Comparison of ENCODE assay signal across 11 cellular contexts in the genomic region with DNA sequence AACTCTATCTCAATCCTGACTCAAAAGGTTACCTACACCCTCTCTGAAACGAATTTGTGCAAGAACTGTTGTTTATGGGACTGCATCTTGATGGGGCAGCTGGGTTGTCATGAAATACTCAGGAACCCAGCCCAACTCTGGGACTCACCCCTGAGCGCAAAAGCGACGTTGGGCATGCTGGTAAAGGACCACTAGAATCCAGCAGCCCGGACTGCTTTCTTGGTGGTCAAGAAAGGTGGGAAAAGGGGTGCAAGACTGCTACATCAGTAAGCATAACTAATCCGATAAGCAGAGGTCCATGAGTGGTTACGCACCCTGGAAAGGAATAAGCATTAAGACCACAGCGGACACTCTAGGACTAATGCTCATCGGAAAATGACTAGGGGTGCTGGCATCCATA. TPM values are rescaled to one million over a fixed set of nuclear protein-coding genes. Genes with fewer than 3 reads are reported as not detected.
"Had no signal": no experiment of that assay in that cellular context is flagged by ENCODE, and none has a peak within 500 bp of the region (broad histone marks: within the 10 kb centered on the region; RNA-seq: fewer than 3 reads in every experiment).

No MANE protein-coding gene starts in this region.

- H3K27ac ChIP-seq: GM23248, HL-60 had no signal

- H3K4me3 Mint-ChIP-seq: HFFc6, IgD-negative memory B cell had no signal

- H3K4me1 ChIP-seq: HAP-1 had no signal

- H3K9me3 ChIP-seq: HAP-1 had no signal

- H3K9me3 Mint-ChIP-seq: HFFc6, IgD-negative memory B cell had no signal

- H3K27ac Mint-ChIP-seq: HFFc6, IgD-negative memory B cell had no signal

- H3K36me3 ChIP-seq: HAP-1 had no signal

- ATAC-seq: HCT116, HepG2 had no signal

- H3K9ac ChIP-seq: GM23248 had no signal

- H3K4me3 ChIP-seq: GM23248, HAP-1 had no signal

- DNase-seq: GM23248, GOT3, H7, HFFc6 had no signal

RNA-seq across cellular contexts. Expression of a gene that starts 6.3 kb away (rescaled TPM):
- total RNA-seq: GM23248, H4, HFFc6, HT1080 had no signal
- polyA plus RNA-seq: GM23248, IgD-negative memory B cell had no signal
